ENCODE assay signal across 11 cellular contexts in genomic region chr6:122717350-122717749, GRCh38.
DNase-seq lines count a peak whose midpoint lies in the region; ATAC-seq, FAIRE-seq and TF ChIP-seq lines count a peak whose summit lies in the region.
"Had no signal": no experiment of that assay in that cellular context is flagged by ENCODE, and none has a peak within 500 bp of the region (broad histone marks: within the 10 kb centered on the region; RNA-seq: fewer than 3 reads in every experiment).

No MANE protein-coding gene starts in this region.

- intact Hi-C loops in Caco-2 (cut with micrococcal nuclease; ENCODE audit: unreplicated experiment): no loop called here

- no peaks in the 10 kb centered on the region for H3K36me3 ChIP-seq in Caco-2 (ENCODE audit: control insufficient read depth, insufficient read depth, low read length)

- H3K4me1 ChIP-seq in Caco-2: no peaks in the 10 kb centered on the region

- POLR2A ChIA-PET in Caco-2 (lab: Charles Lee): no interaction called here

- DNase-seq in EL: peak; percentile 15
- peak; percentile 24 for DNase-seq in NCI-H187 treated with DMSO at 0.1 percent for 48 hours (lab: John Stamatoyannopoulos, UW)
- peak; percentile 70 for DNase-seq in myocyte (ENCODE audit: low read depth)
- DNase-seq in Caco-2: no peak
- no peak for DNase-seq in stimulated activated effector memory CD8-positive, alpha-beta T cell treated with anti-CD3 and anti-CD28 coated beads, Interleukin-12 subunit alpha, Interleukin-12 subunit beta, amount 100 ng/mL, for 72 hours (ENCODE audit: low spot score in 2 of 2)
- no peak for DNase-seq in HTR-8/SVneo (ENCODE audit: insufficient read length, low spot score)
- no peak for DNase-seq in stimulated activated naive CD4-positive, alpha-beta T cell (lab: John Stamatoyannopoulos, UW)
- DNase-seq: activated CD8-positive, alpha-beta T cell treated with anti-CD3 and anti-CD28 coated beads, Interleukin-2, amount 10 ng/mL, durations not matched to agents 7 days and 5 days; stimulated activated naive CD8-positive, alpha-beta T cell treated with anti-CD3 and anti-CD28 coated beads, Interleukin-15, amount 100 ng/mL, for 72 hours had no signal

- FAIRE-seq in HTR-8/SVneo (lab: Jason Lieb, UNC): no peak

- H3K36me3 Mint-ChIP-seq in brain (no peaks in the 10 kb centered on the region), Caco-2 (ENCODE audit: insufficient read depth, unreplicated experiment) (no peaks in the 10 kb centered on the region)
- no peaks in the 10 kb centered on the region for H3K36me3 Mint-ChIP-seq in stimulated activated effector memory CD8-positive, alpha-beta T cell treated with anti-CD3 and anti-CD28 coated beads, Interleukin-12 subunit alpha, Interleukin-12 subunit beta, amount 100 ng/mL, for 72 hours

- H3K4me3 ChIP-seq in Caco-2 (ENCODE audit: low read depth, low read length): no peak overlapping the region

- no peak for ATAC-seq in stimulated activated effector memory CD8-positive, alpha-beta T cell treated with anti-CD3 and anti-CD28 coated beads, Interleukin-12 subunit alpha, Interleukin-12 subunit beta, amount 100 ng/mL, for 72 hours
- ATAC-seq: activated CD8-positive, alpha-beta T cell treated with anti-CD3 and anti-CD28 coated beads, Interleukin-2, amount 10 ng/mL, durations not matched to agents 7 days and 5 days; stimulated activated naive CD8-positive, alpha-beta T cell treated with anti-CD3 and anti-CD28 coated beads, Interleukin-15, amount 100 ng/mL, for 72 hours had no signal

- peak overlapping the region in 3 of 5 experiments; percentile 23 to 46 (median 33) for H3K4me3 Mint-ChIP-seq in brain
- H3K4me3 Mint-ChIP-seq in Caco-2 (ENCODE audit: unreplicated experiment): no peak overlapping the region
- H3K4me3 Mint-ChIP-seq in stimulated activated effector memory CD8-positive, alpha-beta T cell treated with anti-CD3 and anti-CD28 coated beads, Interleukin-12 subunit alpha, Interleukin-12 subunit beta, amount 100 ng/mL, for 72 hours: no peak overlapping the region
- H3K4me3 Mint-ChIP-seq: activated CD8-positive, alpha-beta T cell treated with anti-CD3 and anti-CD28 coated beads, Interleukin-2, amount 10 ng/mL, durations not matched to agents 7 days and 5 days; IgD-negative memory B cell; stimulated activated naive CD8-positive, alpha-beta T cell treated with anti-CD3 and anti-CD28 coated beads, Interleukin-15, amount 100 ng/mL, for 72 hours had no signal

- no TSS peak for BruUV-seq in Caco-2 (replicated peaks; lab: Mats Ljungman, UMichigan)

- no peaks in the 10 kb centered on the region for H3K9me3 Mint-ChIP-seq in brain
- H3K9me3 Mint-ChIP-seq in Caco-2 (ENCODE audit: unreplicated experiment): no peaks in the 10 kb centered on the region
- H3K9me3 Mint-ChIP-seq in stimulated activated effector memory CD8-positive, alpha-beta T cell treated with anti-CD3 and anti-CD28 coated beads, Interleukin-12 subunit alpha, Interleukin-12 subunit beta, amount 100 ng/mL, for 72 hours: peaks cover 2% of the 10 kb centered on the region
- H3K9me3 Mint-ChIP-seq: IgD-negative memory B cell; stimulated activated naive CD8-positive, alpha-beta T cell treated with anti-CD3 and anti-CD28 coated beads, Interleukin-15, amount 100 ng/mL, for 72 hours had no signal

- TF ChIP-seq CTCF in brain (conservative IDR thresholded peaks at IDR 0.05) (no peak), Caco-2 (IDR thresholded peaks at IDR 0.05; ENCODE audit: insufficient read depth in 1 of 2, low read depth in 1 of 2, low read length in 1 of 2, severe bottlenecking in 1 of 2, unreplicated experiment in 1 of 2) (no peak)

- H3K27me3 ChIP-seq in Caco-2 (replicated peaks; ENCODE audit: control insufficient read depth, insufficient read depth, low read length): no peaks in the 10 kb centered on the region

- CTCF ChIA-PET in Caco-2 (lab: Charles Lee): no interaction called here

- no peaks in the 10 kb centered on the region for H3K27me3 Mint-ChIP-seq in brain
- no peaks in the 10 kb centered on the region for H3K27me3 Mint-ChIP-seq in Caco-2 (ENCODE audit: insufficient read depth, unreplicated experiment)

- H3K4me1 Mint-ChIP-seq in brain: peaks cover 27% of the 10 kb centered on the region
- no peaks in the 10 kb centered on the region for H3K4me1 Mint-ChIP-seq in Caco-2 (ENCODE audit: low read depth, unreplicated experiment)
- H3K4me1 Mint-ChIP-seq in stimulated activated effector memory CD8-positive, alpha-beta T cell treated with anti-CD3 and anti-CD28 coated beads, Interleukin-12 subunit alpha, Interleukin-12 subunit beta, amount 100 ng/mL, for 72 hours: no peaks in the 10 kb centered on the region
- H3K4me1 Mint-ChIP-seq: stimulated activated naive CD8-positive, alpha-beta T cell treated with anti-CD3 and anti-CD28 coated beads, Interleukin-15, amount 100 ng/mL, for 72 hours had no signal

- H3K9me3 ChIP-seq in Caco-2: no peaks in the 10 kb centered on the region

- peak overlapping the region in 3 of 5 experiments; percentile 70 to 82 (median 78) for H3K27ac Mint-ChIP-seq in brain
- H3K27ac Mint-ChIP-seq in Caco-2 (ENCODE audit: unreplicated experiment): no peak overlapping the region
- no peak overlapping the region for H3K27ac Mint-ChIP-seq in stimulated activated effector memory CD8-positive, alpha-beta T cell treated with anti-CD3 and anti-CD28 coated beads, Interleukin-12 subunit alpha, Interleukin-12 subunit beta, amount 100 ng/mL, for 72 hours
- H3K27ac Mint-ChIP-seq: activated CD8-positive, alpha-beta T cell treated with anti-CD3 and anti-CD28 coated beads, Interleukin-2, amount 10 ng/mL, durations not matched to agents 7 days and 5 days; IgD-negative memory B cell; stimulated activated naive CD8-positive, alpha-beta T cell treated with anti-CD3 and anti-CD28 coated beads, Interleukin-15, amount 100 ng/mL, for 72 hours had no signal

Comparison
In these comparisons a context has a peak if more than half of its experiments do, and no peak if none do; other contexts are left out.
1. DNase-seq: peak in EL (single experiment), NCI-H187 treated with DMSO at 0.1 percent for 48 hours (single experiment) and myocyte (single experiment); none in Caco-2 (0 of 2), stimulated activated effector memory CD8-positive, alpha-beta T cell treated with anti-CD3 and anti-CD28 coated beads, Interleukin-12 subunit alpha, Interleukin-12 subunit beta, amount 100 ng/mL, for 72 hours (0 of 2), HTR-8/SVneo (single experiment) and stimulated activated naive CD4-positive, alpha-beta T cell (0 of 6).
2. H3K27ac Mint-ChIP-seq: peak in brain (3 of 5); none in Caco-2 (single experiment) and stimulated activated effector memory CD8-positive, alpha-beta T cell treated with anti-CD3 and anti-CD28 coated beads, Interleukin-12 subunit alpha, Interleukin-12 subunit beta, amount 100 ng/mL, for 72 hours (single experiment).
3. H3K4me3 Mint-ChIP-seq: peak in brain (3 of 5); none in Caco-2 (single experiment) and stimulated activated effector memory CD8-positive, alpha-beta T cell treated with anti-CD3 and anti-CD28 coated beads, Interleukin-12 subunit alpha, Interleukin-12 subunit beta, amount 100 ng/mL, for 72 hours (single experiment).